26 cellular contexts compared by ENCODE assay signal in genomic region chr6:1812487-1812886, GRCh38.
"Had no signal": no experiment of that assay in that cellular context is flagged by ENCODE, and none has a peak within 500 bp of the region (broad histone marks: within the 10 kb centered on the region; RNA-seq: fewer than 3 reads in every experiment).

No MANE protein-coding gene starts in this region.

- H3K4me3 ChIP-seq: coronary artery, esophagus squamous epithelium, heart right ventricle, left lung, pancreas, smooth muscle cell, stomach, thyroid gland had no signal

- DNase-seq: dermis blood vessel endothelial cell; effector memory CD4-positive, alpha-beta T cell; erythroblast; esophagus squamous epithelium; foreskin melanocyte; glutamatergic neuron; heart right ventricle; hippocampal formation; left cardiac atrium; left lung; naive thymus-derived CD8-positive, alpha-beta T cell; nephron progenitor cell; pancreas; retina; stimulated activated CD4-positive, alpha-beta T cell treated with anti-CD3 and anti-CD28 coated beads, Interleukin-12 subunit alpha, Interleukin-12 subunit beta, amount 100 ng/mL, for 4 hours; stimulated activated CD4-positive, alpha-beta T cell treated with anti-CD3 and anti-CD28 coated beads, Interleukin-1b, Interleukin-23, amount 100 ng/mL, for 48 hours; stimulated activated CD4-positive, alpha-beta T cell treated with anti-CD3 and anti-CD28 coated beads, Interleukin-4, amount 100 ng/mL, for 24 hours; stimulated activated naive CD4-positive, alpha-beta T cell treated with Interleukin-2 at 50 U/mL for 16 hours; stomach; thyroid gland had no signal

- H3K4me1 ChIP-seq: esophagus squamous epithelium, left lung, stomach, thyroid gland had no signal

- H3K9me3 Mint-ChIP-seq: naive thymus-derived CD8-positive, alpha-beta T cell; nephron progenitor cell; stimulated activated effector memory CD8-positive, alpha-beta T cell treated with anti-CD3 and anti-CD28 coated beads, Interleukin-12 subunit alpha, Interleukin-12 subunit beta, amount 100 ng/mL, for 72 hours; type B pancreatic cell had no signal

- H3K4me1 Mint-ChIP-seq: stimulated activated effector memory CD8-positive, alpha-beta T cell treated with anti-CD3 and anti-CD28 coated beads, Interleukin-12 subunit alpha, Interleukin-12 subunit beta, amount 100 ng/mL, for 72 hours had no signal

- ATAC-seq: heart right ventricle; left cardiac atrium; left lung; naive thymus-derived CD8-positive, alpha-beta T cell; pancreas; sciatic nerve; stimulated activated effector memory CD8-positive, alpha-beta T cell treated with anti-CD3 and anti-CD28 coated beads, Interleukin-12 subunit alpha, Interleukin-12 subunit beta, amount 100 ng/mL, for 72 hours had no signal

- H3K9me3 ChIP-seq: esophagus squamous epithelium, heart right ventricle, left lung, neutrophil, pancreas, stomach, thyroid gland had no signal

- H3K27me3 Mint-ChIP-seq: naive thymus-derived CD8-positive, alpha-beta T cell had no signal

- H3K27me3 ChIP-seq: esophagus squamous epithelium, heart right ventricle, left lung, neutrophil, pancreas, stomach, thyroid gland had no signal

- H3K27ac ChIP-seq: coronary artery, esophagus squamous epithelium, heart right ventricle, left lung, neutrophil, pancreas, stomach, thyroid gland had no signal

- H3K27ac Mint-ChIP-seq: stimulated activated effector memory CD8-positive, alpha-beta T cell treated with anti-CD3 and anti-CD28 coated beads, Interleukin-12 subunit alpha, Interleukin-12 subunit beta, amount 100 ng/mL, for 72 hours; type B pancreatic cell had no signal

- H3K4me3 Mint-ChIP-seq: naive thymus-derived CD8-positive, alpha-beta T cell; nephron progenitor cell; stimulated activated effector memory CD8-positive, alpha-beta T cell treated with anti-CD3 and anti-CD28 coated beads, Interleukin-12 subunit alpha, Interleukin-12 subunit beta, amount 100 ng/mL, for 72 hours; type B pancreatic cell had no signal

- H3K4me2 ChIP-seq: smooth muscle cell had no signal

- H3K36me3 Mint-ChIP-seq: stimulated activated effector memory CD8-positive, alpha-beta T cell treated with anti-CD3 and anti-CD28 coated beads, Interleukin-12 subunit alpha, Interleukin-12 subunit beta, amount 100 ng/mL, for 72 hours; type B pancreatic cell had no signal

- H3K36me3 ChIP-seq: esophagus squamous epithelium, heart right ventricle, left lung, neutrophil, pancreas, stomach, thyroid gland had no signal
